In the genomic region with DNA sequence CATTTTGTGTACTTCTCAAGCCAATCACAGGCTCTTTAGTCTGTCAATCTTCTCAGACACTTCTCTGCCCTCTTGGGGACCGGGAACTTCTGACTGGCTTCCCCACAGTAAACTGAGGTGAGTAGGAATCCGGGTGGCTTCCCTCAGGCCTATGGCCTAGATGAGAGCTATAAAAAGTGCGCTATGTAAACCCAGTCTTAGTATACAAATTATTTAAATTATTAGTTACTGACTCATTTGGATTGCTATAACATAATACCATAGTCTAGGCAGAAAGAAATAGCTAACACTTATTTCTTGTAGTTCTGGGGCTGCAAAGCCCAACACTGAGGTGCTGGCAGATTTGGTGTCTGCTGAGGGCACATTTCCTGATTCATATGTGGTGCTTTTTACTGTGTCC, we compare ENCODE assay signal across 16 cellular contexts.
A peak's percentile ranks its signal among the peaks of the same experiment; 100 is the strongest.
DNase-seq lines count a peak whose midpoint lies in the region; ATAC-seq and TF ChIP-seq lines count a peak whose summit lies in the region.
"Had no signal": no experiment of that assay in that cellular context is flagged by ENCODE, and none has a peak within 500 bp of the region (broad histone marks: within the 10 kb centered on the region; RNA-seq: fewer than 3 reads in every experiment).

No MANE protein-coding gene starts in this region.

- POLR2A ChIA-PET in AG04450 (lab: Yijun Ruan, JAX), result no interaction called here

- ATAC-seq in GM21515 (IDR thresholded peaks at IDR 0.05; ENCODE audit: unreplicated experiment) (no peak), GM21528 (IDR thresholded peaks at IDR 0.05; ENCODE audit: low FRiP score, unreplicated experiment) (no peak)
- ATAC-seq: CD8-positive, alpha-beta T cell; HCT116 had no signal

- DNase-seq in AG04450 (ENCODE audit: low read depth, low spot score) (no peak), ELR (ENCODE audit: low read depth) (peak; percentile 19), HCEC 1CT (peak; percentile 18), C1 segment of cervical spinal cord (lab: John Stamatoyannopoulos, UW) (no peak)
- DNase-seq: Caco-2; CD4-positive, CD25-positive, alpha-beta regulatory T cell; CD8-positive, alpha-beta T cell; DMS153; DND-41; H7 had no signal

- H3K27me3 ChIP-seq in AG04450 (ENCODE audit: control insufficient read depth, insufficient read depth, low read length), result peaks cover 2% of the 10 kb centered on the region

- no peaks in the 10 kb centered on the region for H3K9me3 ChIP-seq in AG04450 (ENCODE audit: control insufficient read depth, insufficient read depth, low read length)
- H3K9me3 ChIP-seq: Caco-2 had no signal

- TF ChIP-seq CTCF in AG04450 (IDR thresholded peaks at IDR 0.05; ENCODE audit: low read depth, low read length), result no peak

- CTCF ChIA-PET in AG04450 (lab: Charles Lee), result interaction anchor here (0.7 to 5.8 kb wide), 9 partner anchors 13 to 561 kb away, joined by 3 to 90 read pairs (median 4); no protein-coding TSS in a partner anchor

- no peak overlapping the region for H3K4me3 ChIP-seq in AG04450 (ENCODE audit: low read depth, low read length)
- H3K4me3 ChIP-seq: GM23248 had no signal

- peak overlapping the region; percentile 22 for H3K27ac ChIP-seq in AG04450 (ENCODE audit: low read depth, low read length)
- H3K27ac ChIP-seq: 22Rv1, C4-2B, GM23248 had no signal

Comparison
In these comparisons a context has a peak if more than half of its experiments do, and no peak if none do; other contexts are left out.
1. DNase-seq: peak in ELR (single experiment) and HCEC 1CT (single experiment); none in AG04450 (single experiment) and C1 segment of cervical spinal cord (0 of 14).